9 cellular contexts compared by ENCODE assay signal in genomic region chr2:152542995-152543481, GRCh38.
DNase-seq lines count a peak whose midpoint lies in the region; ATAC-seq and TF ChIP-seq lines count a peak whose summit lies in the region.
"Had no signal": no experiment of that assay in that cellular context is flagged by ENCODE, and none has a peak within 500 bp of the region (broad histone marks: within the 10 kb centered on the region; RNA-seq: fewer than 3 reads in every experiment).

No MANE protein-coding gene starts in this region.

- H3K4me1 Mint-ChIP-seq in activated naive CD8-positive, alpha-beta T cell treated with anti-CD3 and anti-CD28 coated beads, Interleukin-2, amount 50 U/mL, for 24 hours: no peaks in the 10 kb centered on the region
- H3K4me1 Mint-ChIP-seq: naive B cell had no signal

- in situ Hi-C loops in gastrocnemius medialis (cut with MboI; ENCODE audit: low sequenced_read_pairs in 4 of 4): no loop called here

- no peaks in the 10 kb centered on the region for H3K36me3 Mint-ChIP-seq in activated naive CD8-positive, alpha-beta T cell treated with anti-CD3 and anti-CD28 coated beads, Interleukin-2, amount 50 U/mL, for 24 hours (ENCODE audit: low read depth)
- H3K36me3 Mint-ChIP-seq: naive B cell had no signal

- intact Hi-C loops in HCT116 (cut with micrococcal nuclease): no loop called here
- intact Hi-C loops in gastrocnemius medialis (cut with DNase I; ENCODE audit: low total_unique reads): loop anchor here (10.0 kb wide), 1 partner anchor 208 kb away; the partner anchor contains the start of gene FMNL2

- POLR2A ChIA-PET in HCT116 (lab: Charles Lee): no interaction called here

- TF ChIP-seq POLR2A in HCT116 (IDR thresholded peaks at IDR 0.05; ENCODE audit: borderline replicate concordance, extremely low read depth, insufficient read depth, insufficient read length) (no peak), gastrocnemius medialis (IDR thresholded peaks at IDR 0.05) (no peak)

- H3K9me3 Mint-ChIP-seq in activated naive CD8-positive, alpha-beta T cell treated with anti-CD3 and anti-CD28 coated beads, Interleukin-2, amount 50 U/mL, for 24 hours: no peaks in the 10 kb centered on the region
- H3K9me3 Mint-ChIP-seq: naive B cell had no signal

- no peak overlapping the region for H3K9ac ChIP-seq in HCT116 (ENCODE audit: low read length)
- H3K9ac ChIP-seq in iPS-20b (ENCODE audit: low read depth, low read length): no peak overlapping the region; the same call in 1 of the 2 replicates

- 0 out of 2 replicates have a peak, but pooled peaks have one; percentile 4 for TF ChIP-seq RAD21 in HCT116 (IDR thresholded peaks at IDR 0.05; ENCODE audit: low read depth)

- H3K9me3 ChIP-seq in HCT116 (ENCODE audit: control insufficient read depth in 1 of 2, insufficient read depth in 1 of 2, low read depth in 1 of 2, low read length in 2 of 2) (no peaks in the 10 kb centered on the region), iPS-20b (ENCODE audit: insufficient read depth, low read depth, low read length) (no peaks in the 10 kb centered on the region), gastrocnemius medialis (no peaks in the 10 kb centered on the region)

- RAD21 ChIA-PET in HCT116 (lab: Charles Lee; ENCODE audit: low non-redundant PET in 1 of 2, low total read pairs in 2 of 2, uncharacterized antibody in 2 of 2, unreplicated experiment in 2 of 2): no interaction called here

- peaks cover 1% of the 10 kb centered on the region for H3K27me3 Mint-ChIP-seq in activated naive CD8-positive, alpha-beta T cell treated with anti-CD3 and anti-CD28 coated beads, Interleukin-2, amount 50 U/mL, for 24 hours
- H3K27me3 Mint-ChIP-seq: naive B cell had no signal

- peaks cover 3 to 20% of the 10 kb centered on the region in 2 experiments; a peak in 3 of 4 replicates for H3K4me1 ChIP-seq in HCT116 (ENCODE audit: control insufficient read depth in 1 of 2, insufficient read depth in 2 of 2, low read length in 2 of 2)
- H3K4me1 ChIP-seq in iPS-20b (ENCODE audit: insufficient read depth, low read length): peaks cover 3% of the 10 kb centered on the region
- H3K4me1 ChIP-seq in gastrocnemius medialis: peaks cover 32 to 47% of the 10 kb centered on the region in 2 donors

- H3K36me3 ChIP-seq in HCT116 (ENCODE audit: control insufficient read depth in 1 of 2, insufficient read depth in 2 of 2, low read length in 2 of 2) (no peaks in the 10 kb centered on the region), iPS-20b (ENCODE audit: insufficient read depth, low read depth, low read length) (0 out of 2 replicates have a peak, but pooled peaks cover 8% of the 10 kb centered on the region), gastrocnemius medialis (no peaks in the 10 kb centered on the region)

- H3K79me2 ChIP-seq in HCT116 (ENCODE audit: insufficient read depth, low read length): no peaks in the 10 kb centered on the region

- no TSS peak for BruUV-seq in HCT116 (replicated peaks; lab: Mats Ljungman, UMichigan)

- no peak overlapping the region for H3K4me3 Mint-ChIP-seq in activated naive CD8-positive, alpha-beta T cell treated with anti-CD3 and anti-CD28 coated beads, Interleukin-2, amount 50 U/mL, for 24 hours
- H3K4me3 Mint-ChIP-seq: naive B cell had no signal

- CTCF ChIA-PET in HCT116 (lab: Charles Lee): no interaction called here

- no peaks in the 10 kb centered on the region for H3K9me2 ChIP-seq in HCT116 (ENCODE audit: insufficient read depth)

- H3K27ac Mint-ChIP-seq in activated naive CD8-positive, alpha-beta T cell treated with anti-CD3 and anti-CD28 coated beads, Interleukin-2, amount 50 U/mL, for 24 hours: no peak overlapping the region
- H3K27ac Mint-ChIP-seq: naive B cell had no signal

- no peak overlapping the region for H2AFZ ChIP-seq in HCT116 (ENCODE audit: low read depth, low read length, poor library complexity, severe bottlenecking)

- DNase-seq in HCT116 (ENCODE audit: low read depth, low spot score): peak; percentile 41
- DNase-seq in amygdala (lab: John Stamatoyannopoulos, UW): peak in 41 of 56 donors; percentile 6 to 77 (median 42)
- no peak for DNase-seq in gastrocnemius medialis
- DNase-seq in NOMO-1 (lab: John Stamatoyannopoulos, UW; ENCODE audit: unreplicated experiment in 2 of 2): no peak
- no peak for DNase-seq in RPMI8226
- no peak for DNase-seq in activated naive CD8-positive, alpha-beta T cell treated with anti-CD3 and anti-CD28 coated beads, Interleukin-2, amount 50 U/mL, for 24 hours
- DNase-seq: naive B cell had no signal

- H3K27ac ChIP-seq in HCT116 (ENCODE audit: low read depth, low read length) (no peak overlapping the region; the same call in 1 of the 2 replicates), iPS-20b (ENCODE audit: low read length) (peak overlapping the region; percentile 33), gastrocnemius medialis (peak overlapping the region; percentile 72 to 85 (median 80))

- ATAC-seq in HCT116 (peak; percentile 77), gastrocnemius medialis (peak in 1 of 2 donors; percentile 66), GM19351 (IDR thresholded peaks at IDR 0.05; ENCODE audit: unreplicated experiment) (no peak)
- no peak for ATAC-seq in activated naive CD8-positive, alpha-beta T cell treated with anti-CD3 and anti-CD28 coated beads, Interleukin-2, amount 50 U/mL, for 24 hours

- TF ChIP-seq CTCF in HCT116 (IDR thresholded peaks at IDR 0.05 in 2 of 3, conservative IDR thresholded peaks at IDR 0.05 in 1 of 3; ENCODE audit: borderline replicate concordance in 1 of 3, insufficient read depth in 1 of 3, low read depth in 2 of 3, low read length in 2 of 3) (no peak), gastrocnemius medialis (IDR thresholded peaks at IDR 0.05 in 4 of 5, conservative IDR thresholded peaks at IDR 0.05 in 1 of 5) (no peak)

- peak overlapping the region; percentile 31 for H3K4me2 ChIP-seq in HCT116 (ENCODE audit: low read length)

- H3K4me3 ChIP-seq in HCT116 (replicated peaks in 1 of 2; ENCODE audit: low read depth in 1 of 2, low read length in 2 of 2): no peak overlapping the region
- H3K4me3 ChIP-seq in iPS-20b (ENCODE audit: low read length): no peak overlapping the region; the same call in 1 of the 2 replicates
- H3K4me3 ChIP-seq in gastrocnemius medialis: no peak overlapping the region

- H3K27me3 ChIP-seq in HCT116 (ENCODE audit: insufficient read depth, low read length): no peaks in the 10 kb centered on the region
- no peaks in the 10 kb centered on the region for H3K27me3 ChIP-seq in iPS-20b (ENCODE audit: insufficient read depth, low read length)
- no peaks in the 10 kb centered on the region for H3K27me3 ChIP-seq in gastrocnemius medialis

- no peaks in the 10 kb centered on the region for H4K20me1 ChIP-seq in HCT116 (ENCODE audit: insufficient read depth)

TF ChIP-seq in HCT116, 20 proteins besides CTCF, POLR2A, EP300 and RAD21 (continues in another document):
- TF ChIP-seq EGR1 (IDR thresholded peaks at IDR 0.05; ENCODE audit: low read depth): no peak
- TF ChIP-seq CEBPB (IDR thresholded peaks at IDR 0.05; ENCODE audit: low read depth): no peak
- TF ChIP-seq EZH2phosphoT487 (IDR thresholded peaks at IDR 0.05; ENCODE audit: borderline replicate concordance): no peak
- TF ChIP-seq JUND (IDR thresholded peaks at IDR 0.05): no peak
- TF ChIP-seq POLR2AphosphoS5 (IDR thresholded peaks at IDR 0.05; ENCODE audit: low read depth, low read length): no peak
- TF ChIP-seq SP1 (IDR thresholded peaks at IDR 0.05; ENCODE audit: low read depth): peak; percentile 53
- TF ChIP-seq ATF3 (IDR thresholded peaks at IDR 0.05): no peak
- no peak for TF ChIP-seq SRF (IDR thresholded peaks at IDR 0.05; ENCODE audit: low read depth)
- TF ChIP-seq ZFX (IDR thresholded peaks at IDR 0.05): no peak
- TF ChIP-seq REST (IDR thresholded peaks at IDR 0.05; ENCODE audit: low read depth): no peak
- 0 out of 2 replicates have a peak, but pooled peaks have one; percentile 6 for TF ChIP-seq MAX (IDR thresholded peaks at IDR 0.05)
- peak; percentile 43; the same call in 1 of the 2 replicates for TF ChIP-seq FOSL1 (IDR thresholded peaks at IDR 0.05; ENCODE audit: low read depth)
- no peak for TF ChIP-seq EZH2 (IDR thresholded peaks at IDR 0.05)

Comparison
In these comparisons a context has a peak if more than half of its experiments do, and no peak if none do; other contexts are left out.
1. DNase-seq: peak in HCT116 (single experiment) and amygdala (41 of 56); none in gastrocnemius medialis (0 of 2), NOMO-1 (0 of 2), RPMI8226 (single experiment) and activated naive CD8-positive, alpha-beta T cell treated with anti-CD3 and anti-CD28 coated beads, Interleukin-2, amount 50 U/mL, for 24 hours (single experiment).